In the genomic region with DNA sequence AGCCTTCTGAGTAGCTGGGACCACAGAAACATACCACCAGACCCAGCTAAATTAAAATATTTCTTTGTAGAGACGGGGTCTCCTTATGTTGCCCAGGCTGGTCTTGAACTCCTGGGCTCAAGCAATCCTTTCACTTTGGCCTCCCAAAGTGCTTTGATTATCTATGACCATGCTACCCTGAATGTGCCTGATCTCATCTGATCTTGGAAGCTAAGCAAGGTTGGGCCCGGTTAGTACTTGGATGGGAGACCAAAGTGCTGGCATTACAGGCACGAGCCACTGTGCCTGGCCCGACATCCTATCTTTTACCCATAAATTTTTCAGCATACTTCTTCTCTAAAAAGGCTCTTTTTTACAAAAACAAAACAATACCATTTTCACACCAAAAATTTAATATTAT, we compare ENCODE assay signal across 17 cellular contexts.
A peak's percentile ranks its signal among the peaks of the same experiment; 100 is the strongest.
DNase-seq lines count a peak whose midpoint lies in the region; ATAC-seq and TF ChIP-seq lines count a peak whose summit lies in the region.
"Had no signal": no experiment of that assay in that cellular context is flagged by ENCODE, and none has a peak within 500 bp of the region (broad histone marks: within the 10 kb centered on the region; RNA-seq: fewer than 3 reads in every experiment).

No MANE protein-coding gene starts in this region.

- H3K27me3 Mint-ChIP-seq in activated CD4-positive, alpha-beta T cell treated with anti-CD3 and anti-CD28 coated beads, Interleukin-2, amount 10 ng/mL, durations not matched to agents 7 days and 5 days = peaks cover 2% of the 10 kb centered on the region
- H3K27me3 Mint-ChIP-seq in GM23338 (ENCODE audit: insufficient read depth, low read depth, poor library complexity) = no peaks in the 10 kb centered on the region
- no peaks in the 10 kb centered on the region for H3K27me3 Mint-ChIP-seq in endodermal cell (ENCODE audit: insufficient read depth)
- peaks cover 2% of the 10 kb centered on the region for H3K27me3 Mint-ChIP-seq in neural progenitor cell (ENCODE audit: insufficient read depth, low read depth)

- peak overlapping the region; percentile 68 for H3K4me3 Mint-ChIP-seq in activated CD4-positive, alpha-beta T cell treated with anti-CD3 and anti-CD28 coated beads, Interleukin-2, amount 10 ng/mL, durations not matched to agents 7 days and 5 days
- H3K4me3 Mint-ChIP-seq in GM23338 (peak overlapping the region; percentile 84), endodermal cell (peak overlapping the region; percentile 64), neural progenitor cell (peak overlapping the region; percentile 56)

- no peak for DNase-seq in activated CD4-positive, alpha-beta T cell treated with anti-CD3 and anti-CD28 coated beads, Interleukin-2, amount 10 ng/mL, durations not matched to agents 7 days and 5 days
- DNase-seq in activated CD4-positive, alpha-beta T cell treated with anti-CD3 and anti-CD28 coated beads for 48 hours = no peak
- DNase-seq in GM23338 (ENCODE audit: low spot score) (peak; percentile 20), endodermal cell (peak; percentile 73), neural progenitor cell (ENCODE audit: low spot score) (no peak), KG1 (lab: John Stamatoyannopoulos, UW) (no peak), smooth muscle cell (lab: John Stamatoyannopoulos, UW; ENCODE audit: unreplicated experiment) (no peak)
- DNase-seq: COR-L47, DMS79, NCI-H1436 treated with DMSO at 0.1 percent for 48 hours, NCI-H2081, NCI-H226, NCI-H526, RPMI8226 had no signal

- H3K36me3 Mint-ChIP-seq in activated CD4-positive, alpha-beta T cell treated with anti-CD3 and anti-CD28 coated beads, Interleukin-2, amount 10 ng/mL, durations not matched to agents 7 days and 5 days (ENCODE audit: low read depth) = peaks cover 2% of the 10 kb centered on the region
- H3K36me3 Mint-ChIP-seq in GM23338 (ENCODE audit: low read depth) (peaks cover 4% of the 10 kb centered on the region; the same call in 2 of the 3 replicates), endodermal cell (ENCODE audit: low read depth) (no peaks in the 10 kb centered on the region), neural progenitor cell (no peaks in the 10 kb centered on the region)

- H3K4me2 ChIP-seq in GM23338 (no peak overlapping the region), neural progenitor cell (no peak overlapping the region), smooth muscle cell (no peak overlapping the region)

- H2AFZ ChIP-seq in GM23338 (no peak overlapping the region), neural progenitor cell (replicated peaks) (no peak overlapping the region), smooth muscle cell (ENCODE audit: low read depth) (no peak overlapping the region)

- peaks cover 2% of the 10 kb centered on the region for H3K4me1 Mint-ChIP-seq in activated CD4-positive, alpha-beta T cell treated with anti-CD3 and anti-CD28 coated beads, Interleukin-2, amount 10 ng/mL, durations not matched to agents 7 days and 5 days
- H3K4me1 Mint-ChIP-seq in GM23338 = peaks cover 7% of the 10 kb centered on the region
- peaks cover 20% of the 10 kb centered on the region for H3K4me1 Mint-ChIP-seq in endodermal cell
- peaks cover 11% of the 10 kb centered on the region for H3K4me1 Mint-ChIP-seq in neural progenitor cell

- no peak overlapping the region for H3K9ac ChIP-seq in endodermal cell (ENCODE audit: extremely low read depth, low read length, poor library complexity, severe bottlenecking)
- no peak overlapping the region for H3K9ac ChIP-seq in neural progenitor cell
- no peak overlapping the region for H3K9ac ChIP-seq in smooth muscle cell (ENCODE audit: low read depth)

- POLR2A ChIA-PET in activated CD4-positive, alpha-beta T cell treated with anti-CD3 and anti-CD28 coated beads, Interleukin-2, amount 10 ng/mL, durations not matched to agents 7 days and 5 days (lab: Charles Lee) = no interaction called here

- H4K20me1 ChIP-seq in GM23338 (replicated peaks; ENCODE audit: insufficient read depth) (no peaks in the 10 kb centered on the region), neural progenitor cell (ENCODE audit: low read depth) (no peaks in the 10 kb centered on the region), smooth muscle cell (ENCODE audit: low read depth) (no peaks in the 10 kb centered on the region)

- H3K27ac ChIP-seq in GM23338 (ENCODE audit: low read depth) = no peak overlapping the region
- no peak overlapping the region for H3K27ac ChIP-seq in endodermal cell (ENCODE audit: low read depth, low read length)
- no peak overlapping the region for H3K27ac ChIP-seq in neural progenitor cell
- no peak overlapping the region for H3K27ac ChIP-seq in smooth muscle cell (ENCODE audit: low read depth)
- H3K27ac ChIP-seq: C4-2B had no signal

- no peaks in the 10 kb centered on the region for H3K9me3 Mint-ChIP-seq in activated CD4-positive, alpha-beta T cell treated with anti-CD3 and anti-CD28 coated beads, Interleukin-2, amount 10 ng/mL, durations not matched to agents 7 days and 5 days
- H3K9me3 Mint-ChIP-seq in GM23338 (peaks cover 6% of the 10 kb centered on the region), endodermal cell (no peaks in the 10 kb centered on the region), neural progenitor cell (peaks cover 3% of the 10 kb centered on the region)

- H3K27me3 ChIP-seq in GM23338 (ENCODE audit: insufficient read depth) (no peaks in the 10 kb centered on the region), endodermal cell (ENCODE audit: control insufficient read depth, insufficient read depth, low read length, poor library complexity, severe bottlenecking) (no peaks in the 10 kb centered on the region), neural progenitor cell (no peaks in the 10 kb centered on the region), smooth muscle cell (ENCODE audit: low read depth) (no peaks in the 10 kb centered on the region)

- H3K4me1 ChIP-seq in GM23338 (ENCODE audit: insufficient read depth) = 0 out of 2 replicates have a peak, but pooled peaks cover 3% of the 10 kb centered on the region
- H3K4me1 ChIP-seq in endodermal cell (ENCODE audit: control insufficient read depth, insufficient read depth, low read length) = peaks cover 3% of the 10 kb centered on the region
- peaks cover 8% of the 10 kb centered on the region for H3K4me1 ChIP-seq in neural progenitor cell
- peaks cover 5% of the 10 kb centered on the region for H3K4me1 ChIP-seq in smooth muscle cell (ENCODE audit: low read depth)

- H3F3A ChIP-seq in GM23338 (replicated peaks; ENCODE audit: low read depth) (no peaks in the 10 kb centered on the region), neural progenitor cell (ENCODE audit: low read depth) (peaks cover 10% of the 10 kb centered on the region), smooth muscle cell (ENCODE audit: low read depth) (peaks cover under 1% of the 10 kb centered on the region)

- TF ChIP-seq CTCF in GM23338 (conservative IDR thresholded peaks at IDR 0.05; ENCODE audit: low read depth in 2 of 2) (no peak), endodermal cell (conservative IDR thresholded peaks at IDR 0.05) (no peak), neural progenitor cell (IDR thresholded peaks at IDR 0.05) (no peak), smooth muscle cell (IDR thresholded peaks at IDR 0.05; ENCODE audit: borderline replicate concordance, insufficient read depth, poor library complexity, severe bottlenecking) (no peak)

- H3K27ac Mint-ChIP-seq in activated CD4-positive, alpha-beta T cell treated with anti-CD3 and anti-CD28 coated beads, Interleukin-2, amount 10 ng/mL, durations not matched to agents 7 days and 5 days = peak overlapping the region; percentile 39
- no peak overlapping the region for H3K27ac Mint-ChIP-seq in GM23338
- H3K27ac Mint-ChIP-seq in endodermal cell = peak overlapping the region; percentile 99
- H3K27ac Mint-ChIP-seq in neural progenitor cell = peak overlapping the region; percentile 51

- H3K4me3 ChIP-seq in GM23338 (no peak overlapping the region), endodermal cell (ENCODE audit: low read length) (no peak overlapping the region), neural progenitor cell (no peak overlapping the region), smooth muscle cell (no peak overlapping the region)
- H3K4me3 ChIP-seq: GM12878 had no signal

- H3K36me3 ChIP-seq in GM23338 (ENCODE audit: insufficient read depth) = no peaks in the 10 kb centered on the region
- no peaks in the 10 kb centered on the region for H3K36me3 ChIP-seq in endodermal cell (ENCODE audit: control insufficient read depth, insufficient read depth, low read length)
- no peaks in the 10 kb centered on the region for H3K36me3 ChIP-seq in neural progenitor cell
- H3K36me3 ChIP-seq in smooth muscle cell (ENCODE audit: low read depth) = no peaks in the 10 kb centered on the region

- CTCF ChIA-PET in activated CD4-positive, alpha-beta T cell treated with anti-CD3 and anti-CD28 coated beads, Interleukin-2, amount 10 ng/mL, durations not matched to agents 7 days and 5 days (lab: Charles Lee) = no interaction called here

- no peaks in the 10 kb centered on the region for H3K79me2 ChIP-seq in GM23338 (replicated peaks; ENCODE audit: insufficient read depth)
- no peaks in the 10 kb centered on the region for H3K79me2 ChIP-seq in neural progenitor cell (ENCODE audit: low read depth)
- H3K79me2 ChIP-seq in smooth muscle cell (ENCODE audit: low read depth) = no peaks in the 10 kb centered on the region

- no peak; the same call in 2 of the 3 replicates for ATAC-seq in GM23338
- ATAC-seq in HG03520 (IDR thresholded peaks at IDR 0.05; ENCODE audit: unreplicated experiment) = no peak
- ATAC-seq: GM12878 had no signal

- H3K9me2 ChIP-seq in GM23338 (ENCODE audit: insufficient read depth) = no peaks in the 10 kb centered on the region

- WGBS in endodermal cell (ENCODE audit: insufficient coverage in 1 of 2, insufficient read length in 1 of 2), 2 experiments = 91 to 97% methylated on average over 4 of the region's 4 CpGs
- 95% methylated on average over 4 of the region's 4 CpGs for WGBS in smooth muscle cell (ENCODE audit: low lambda C conversion rate)

- H3K9me3 ChIP-seq in endodermal cell (ENCODE audit: control insufficient read depth, low read length) (no peaks in the 10 kb centered on the region), neural progenitor cell (ENCODE audit: low read depth) (no peaks in the 10 kb centered on the region), smooth muscle cell (replicated peaks; ENCODE audit: low read depth) (no peaks in the 10 kb centered on the region)

TF ChIP-seq in GM23338, 12 proteins besides CTCF, POLR2A, EP300 and RAD21:
- TF ChIP-seq, protein P1, sequence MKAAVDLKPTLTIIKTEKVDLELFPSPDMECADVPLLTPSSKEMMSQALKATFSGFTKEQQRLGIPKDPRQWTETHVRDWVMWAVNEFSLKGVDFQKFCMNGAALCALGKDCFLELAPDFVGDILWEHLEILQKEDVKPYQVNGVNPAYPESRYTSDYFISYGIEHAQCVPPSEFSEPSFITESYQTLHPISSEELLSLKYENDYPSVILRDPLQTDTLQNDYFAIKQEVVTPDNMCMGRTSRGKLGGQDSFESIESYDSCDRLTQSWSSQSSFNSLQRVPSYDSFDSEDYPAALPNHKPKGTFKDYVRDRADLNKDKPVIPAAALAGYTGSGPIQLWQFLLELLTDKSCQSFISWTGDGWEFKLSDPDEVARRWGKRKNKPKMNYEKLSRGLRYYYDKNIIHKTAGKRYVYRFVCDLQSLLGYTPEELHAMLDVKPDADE (IDR thresholded peaks at IDR 0.05) = no peak
- TF ChIP-seq NANOG (IDR thresholded peaks at IDR 0.05; ENCODE audit: borderline replicate concordance) (no peak), POLR2AphosphoS5 (IDR thresholded peaks at IDR 0.05; ENCODE audit: low read depth) (no peak)

Comparison
In these comparisons a context has a peak if more than half of its experiments do, and no peak if none do; other contexts are left out.
1. DNase-seq: peak in GM23338 (single experiment) and endodermal cell (single experiment); none in activated CD4-positive, alpha-beta T cell treated with anti-CD3 and anti-CD28 coated beads, Interleukin-2, amount 10 ng/mL, durations not matched to agents 7 days and 5 days (single experiment), activated CD4-positive, alpha-beta T cell treated with anti-CD3 and anti-CD28 coated beads for 48 hours (single experiment), neural progenitor cell (single experiment), KG1 (single experiment) and smooth muscle cell (single experiment).
2. Peak in every context shown above with its lines, with median percentiles within 50 percentile points of each other: H3K4me3 Mint-ChIP-seq.